Comparison of ENCODE assay signal across 8 cellular contexts in the genomic region with DNA sequence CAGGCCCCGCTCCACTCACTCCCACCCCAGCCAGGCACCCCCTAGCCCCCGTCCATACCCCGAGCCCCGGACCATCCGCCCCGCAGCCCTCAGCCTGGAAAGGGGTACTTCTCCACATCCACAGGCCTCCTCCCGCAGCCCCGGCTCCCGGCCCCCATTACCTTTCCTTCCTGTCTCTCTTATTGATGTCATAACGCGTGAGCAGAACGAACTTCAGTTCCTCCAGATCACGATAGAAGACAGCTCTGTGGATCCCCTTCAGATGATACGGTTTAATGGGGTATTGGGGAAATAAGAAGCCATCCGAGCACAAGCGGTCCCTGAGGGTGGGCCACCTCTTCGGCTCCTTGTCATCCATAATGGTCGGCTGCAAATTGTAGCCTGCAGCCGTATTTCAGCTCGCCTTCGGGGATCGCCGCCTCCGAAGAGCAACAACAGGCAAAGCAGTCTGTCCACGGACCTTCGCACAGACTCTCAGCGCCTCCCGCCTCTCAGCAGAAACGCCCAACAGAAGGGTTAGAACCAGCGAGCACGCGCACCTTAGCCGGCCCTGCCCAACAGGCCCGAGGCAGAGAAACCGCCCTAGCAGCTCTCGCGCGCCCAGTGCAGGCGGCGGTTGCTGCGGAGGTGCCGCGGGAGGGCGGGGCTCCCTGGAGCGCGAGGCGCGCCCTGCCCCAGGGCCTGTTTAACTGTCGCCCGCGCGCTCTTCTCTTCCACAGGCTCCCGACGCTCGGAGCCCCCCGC. TPM values are rescaled to one million over a fixed set of nuclear protein-coding genes. Genes with fewer than 3 reads are reported as not detected.
DNase-seq lines count a peak whose midpoint lies in the region; ATAC-seq, FAIRE-seq and TF ChIP-seq lines count a peak whose summit lies in the region.
"Not testable (repeated sequence)": the region's sequence is repeated elsewhere in the genome, so short reads cannot be mapped to it uniquely, and the experiment has no call there.

A gene (minus strand): TSS at position 474 of the 744 bp plus-strand sequence. CDS start 116 bp downstream, at position 358.

- not testable (repeated sequence) for TF ChIP-seq CTCF in astrocyte (IDR thresholded peaks at IDR 0.05; ENCODE audit: insufficient read depth, low read depth, low read length)

- H3K4me3 Mint-ChIP-seq in astrocyte (ENCODE audit: unreplicated experiment) (peak within 1 kb of the TSS; percentile 97), naive B cell (peak within 1 kb of the TSS; percentile 82 to 98 (median 96))

- peak within 1 kb of the TSS; percentile 96 for H2AFZ ChIP-seq in astrocyte (ENCODE audit: low read depth, low read length)

- not testable (repeated sequence) for H3K9me3 Mint-ChIP-seq in astrocyte (ENCODE audit: unreplicated experiment); naive B cell

- not testable (repeated sequence) for H3K9me3 ChIP-seq in astrocyte (ENCODE audit: insufficient read depth, low read depth, low read length); stomach smooth muscle (ENCODE audit: control insufficient read depth in 2 of 2, low read length in 2 of 2)

- ATAC-seq in GM21526 (IDR thresholded peaks at IDR 0.05; ENCODE audit: low FRiP score, unreplicated experiment) (peak; percentile 80), HG03442 (IDR thresholded peaks at IDR 0.05; ENCODE audit: unreplicated experiment) (peak; percentile 93), SK-N-SH treated with all-trans-retinoic acid at 6 μM for 48 hours (peak; percentile 93), naive B cell (ENCODE audit: low read depth in 2 of 2) (peak; percentile 83 to 84)

- not testable (repeated sequence) for H3K4me1 ChIP-seq in astrocyte (ENCODE audit: insufficient read depth, low read length); stomach smooth muscle (ENCODE audit: control insufficient read depth, insufficient read depth, low read length)

- H3K4me2 ChIP-seq in astrocyte (ENCODE audit: low read length) = peak within 1 kb of the TSS; percentile 99

- FAIRE-seq in astrocyte (lab: Jason Lieb, UNC) = not testable (repeated sequence)

- peak within 1 kb of the TSS; percentile 78 for H3K4me3 ChIP-seq in astrocyte (ENCODE audit: insufficient read depth, low read depth, low read length)
- peak within 1 kb of the TSS; percentile 84 to 89 for H3K4me3 ChIP-seq in stomach smooth muscle (ENCODE audit: low read length in 2 of 2)

- H3K27ac ChIP-seq in astrocyte (ENCODE audit: low read depth, low read length) = peak within 1 kb of the TSS; percentile 65
- peak within 1 kb of the TSS; percentile 66 for H3K27ac ChIP-seq in stomach smooth muscle (ENCODE audit: low read length)

- H4K20me1 ChIP-seq in astrocyte (ENCODE audit: insufficient read depth, low read length) = not testable (repeated sequence)

- H3K27ac Mint-ChIP-seq in astrocyte (ENCODE audit: unreplicated experiment) = peak within 1 kb of the TSS; percentile 90
- peak within 1 kb of the TSS; percentile 94 to 99 (median 98) for H3K27ac Mint-ChIP-seq in naive B cell

- not testable (repeated sequence) for H3K36me3 Mint-ChIP-seq in astrocyte (ENCODE audit: low read depth, unreplicated experiment); naive B cell

- not testable (repeated sequence) for H3K27me3 Mint-ChIP-seq in astrocyte (ENCODE audit: low read depth, unreplicated experiment)
- peaks cover 5 to 24% (median 17%) of the 10 kb centered on the region in 3 donors for H3K27me3 Mint-ChIP-seq in naive B cell

- not testable (repeated sequence) for H3K79me2 ChIP-seq in astrocyte (ENCODE audit: insufficient read depth, low read length)

- H3K9ac ChIP-seq in astrocyte (ENCODE audit: low read length) (peak within 1 kb of the TSS; percentile 87), stomach smooth muscle (ENCODE audit: low read length in 2 of 2) (peak within 1 kb of the TSS; percentile 72 to 91)

- not testable (repeated sequence) for H3K27me3 ChIP-seq in astrocyte (ENCODE audit: insufficient read depth, low read length); stomach smooth muscle (ENCODE audit: control insufficient read depth in 1 of 2, insufficient read depth in 2 of 2, low read length in 2 of 2)

- H3K4me1 Mint-ChIP-seq in astrocyte (ENCODE audit: low read depth, unreplicated experiment); naive B cell: not testable (repeated sequence)

- not testable (repeated sequence) for H3K36me3 ChIP-seq in astrocyte (ENCODE audit: insufficient read depth, low read length); stomach smooth muscle (ENCODE audit: control insufficient read depth in 2 of 2, insufficient read depth in 2 of 2, low read length in 2 of 2)

- peak; percentile 44 for DNase-seq in ELR (ENCODE audit: low read depth)
- peak; percentile 25 for DNase-seq in astrocyte (ENCODE audit: low read depth)
- peak; percentile 9 for DNase-seq in germinal center (ENCODE audit: low spot score)
- DNase-seq in naive B cell = peak; percentile 66

RNA-seq across cellular contexts. Expression of the gene that starts here (rescaled TPM):
- 23.3 and 24.7 TPM in 2 replicates for total RNA-seq in astrocyte
- polyA plus RNA-seq in naive B cell (ENCODE audit: low read depth in 6 of 6) = 10 to 100 TPM in 5 of 6 donors, 1 to 10 TPM in 1; 4.7 to 30.1 (median 15.4) TPM

Comparison
In these comparisons a context has a peak if more than half of its experiments do, and no peak if none do; other contexts are left out.
1. Peak in every context shown above with its lines: DNase-seq, ATAC-seq, H3K4me3 ChIP-seq and H3K27ac ChIP-seq.
2. DNase-seq: peak in every context shown above with its lines; median percentile 66 in naive B cell; 44 in ELR; 25 in astrocyte; 9 in germinal center.